20 cellular contexts compared by ENCODE assay signal in genomic region chr16:19857593-19857992, GRCh38. TPM values are rescaled to one million over a fixed set of nuclear protein-coding genes. Genes with fewer than 3 reads are reported as not detected.
DNase-seq lines count a peak whose midpoint lies in the region; TF ChIP-seq lines count a peak whose summit lies in the region.
"Had no signal": no experiment of that assay in that cellular context is flagged by ENCODE, and none has a peak within 500 bp of the region (broad histone marks: within the 10 kb centered on the region; RNA-seq: fewer than 3 reads in every experiment).

No MANE protein-coding gene starts in this region.

- no peaks in the 10 kb centered on the region for H3K23me2 ChIP-seq in H9 (ENCODE audit: insufficient read length, low read depth, low read length, poor library complexity, severe bottlenecking)

- no peak for DNase-seq in H9
- peak; percentile 41 for DNase-seq in NCI-H69 (lab: John Stamatoyannopoulos, UW)
- DNase-seq in osteoblast (ENCODE audit: insufficient read length, low spot score, missing footprints): peak; percentile 75
- no peak for DNase-seq in stimulated activated CD4-positive, alpha-beta T cell treated with anti-CD3 and anti-CD28 coated beads, Interleukin-1b, Interleukin-23, amount 100 ng/mL, for 48 hours
- no peak for DNase-seq in erythroblast (lab: John Stamatoyannopoulos, UW)
- DNase-seq in H7: no peak
- no peak for DNase-seq in endodermal cell
- DNase-seq: CD4-positive, alpha-beta memory T cell; GOT3; NCI-H1436; NCI-H1930; NCI-H446 treated with DMSO at 0.1 percent for 48 hours; NCI-H748 treated with DMSO at 0.1 percent for 48 hours; NK-92 treated with Interleukin-12 subunit alpha and Interleukin-12 subunit beta, amount 100 ng/mL, for 24 hours; Peyer's patch; SK-N-SH had no signal

- H3K4me3 Mint-ChIP-seq in H9 (no peak overlapping the region; a peak in 1 of 5 replicates), endodermal cell (no peak overlapping the region)
- H3K4me3 Mint-ChIP-seq: CD4-positive, alpha-beta memory T cell had no signal

- H3K23ac ChIP-seq in H9 (ENCODE audit: insufficient read length, low read depth, low read length): no peak overlapping the region

- H3K9ac ChIP-seq in H9 (ENCODE audit: extremely low read depth, insufficient read length, low read length): no peak overlapping the region
- no peak overlapping the region for H3K9ac ChIP-seq in endodermal cell (ENCODE audit: extremely low read depth, low read length, poor library complexity, severe bottlenecking)
- H3K9ac ChIP-seq: BLaER1, KMS-11, SK-N-SH had no signal

- H3K56ac ChIP-seq in H9 (ENCODE audit: insufficient read length, low read depth, low read length): no peak overlapping the region

- H4K5ac ChIP-seq in H9 (ENCODE audit: insufficient read length, low read depth, low read length): no peak overlapping the region

- no peak overlapping the region for H2AFZ ChIP-seq in H9 (ENCODE audit: low read length)
- H2AFZ ChIP-seq in osteoblast (ENCODE audit: low read length): no peak overlapping the region

- H3K79me2 ChIP-seq in H9 (ENCODE audit: insufficient read depth, low read length): no peaks in the 10 kb centered on the region
- H3K79me2 ChIP-seq in osteoblast (ENCODE audit: insufficient read depth, low read length): no peaks in the 10 kb centered on the region

- no peaks in the 10 kb centered on the region for H3K9me3 Mint-ChIP-seq in H9
- H3K9me3 Mint-ChIP-seq in endodermal cell: no peaks in the 10 kb centered on the region
- H3K9me3 Mint-ChIP-seq: CD4-positive, alpha-beta memory T cell had no signal

- H3K27me3 ChIP-seq in H9 (ENCODE audit: insufficient read depth, low read length) (no peaks in the 10 kb centered on the region), osteoblast (ENCODE audit: insufficient read depth, low read length) (no peaks in the 10 kb centered on the region), H7 (ENCODE audit: control insufficient read depth, insufficient read depth, low read length) (no peaks in the 10 kb centered on the region), endodermal cell (ENCODE audit: control insufficient read depth, insufficient read depth, low read length, poor library complexity, severe bottlenecking) (no peaks in the 10 kb centered on the region)
- H3K27me3 ChIP-seq: BLaER1, Peyer's patch had no signal

- H2BK15ac ChIP-seq in H9 (ENCODE audit: low read depth, low read length): no peak overlapping the region

- no peak overlapping the region for H3K14ac ChIP-seq in H9 (ENCODE audit: insufficient read depth, low read length)

- no peak overlapping the region for H2BK20ac ChIP-seq in H9 (ENCODE audit: low read depth, low read length, poor library complexity, severe bottlenecking)

- no peaks in the 10 kb centered on the region for H3K36me3 ChIP-seq in osteoblast (ENCODE audit: insufficient read depth, low read length)
- H3K36me3 ChIP-seq in H7 (replicated peaks; ENCODE audit: control insufficient read depth, insufficient read depth, low read length): peaks cover 14% of the 10 kb centered on the region
- H3K36me3 ChIP-seq in endodermal cell (ENCODE audit: control insufficient read depth, insufficient read depth, low read length): peaks cover 25% of the 10 kb centered on the region
- H3K36me3 ChIP-seq: BLaER1, Peyer's patch had no signal

- no peak overlapping the region for H2BK120ac ChIP-seq in H9 (ENCODE audit: low read depth, low read length, poor library complexity, severe bottlenecking)

- no peaks in the 10 kb centered on the region for H3K79me1 ChIP-seq in H9 (ENCODE audit: insufficient read depth, low read depth, low read length, poor library complexity, severe bottlenecking)

- H2BK5ac ChIP-seq in H9 (ENCODE audit: insufficient read length, low read length): no peak overlapping the region

- WGBS in H9 (ENCODE audit: extremely low coverage, insufficient read length, low lambda C conversion rate): no CpG with 5 or more reads among the region's 7 CpGs
- WGBS in endodermal cell (ENCODE audit: insufficient coverage in 1 of 2, insufficient read length in 1 of 2), 2 experiments: 91 to 95% methylated on average over 2 to 7 of the region's 7 CpGs

- H4K20me1 ChIP-seq in H9 (ENCODE audit: control insufficient read depth, insufficient read depth, insufficient read length) (no peaks in the 10 kb centered on the region), osteoblast (ENCODE audit: insufficient read depth, low read length) (no peaks in the 10 kb centered on the region)
- H4K20me1 ChIP-seq: BLaER1 had no signal

- H3K4me1 ChIP-seq in H9 (ENCODE audit: insufficient read depth, low read length): peaks cover 31% of the 10 kb centered on the region
- peaks cover 7% of the 10 kb centered on the region for H3K4me1 ChIP-seq in osteoblast (ENCODE audit: insufficient read depth, low read length)
- H3K4me1 ChIP-seq in endodermal cell (ENCODE audit: control insufficient read depth, insufficient read depth, low read length): peaks cover 11% of the 10 kb centered on the region
- H3K4me1 ChIP-seq: Peyer's patch had no signal

- H3K27me3 Mint-ChIP-seq in H9 (ENCODE audit: low read depth) (no peaks in the 10 kb centered on the region; the same call in 1 of the 2 replicates), endodermal cell (ENCODE audit: insufficient read depth) (no peaks in the 10 kb centered on the region)

- no peak overlapping the region for H3K27ac ChIP-seq in H9 (ENCODE audit: insufficient read length, low read depth, low read length)
- H3K27ac ChIP-seq in cingulate gyrus (ENCODE audit: low read depth, low read length): peak overlapping the region; percentile 58
- no peak overlapping the region for H3K27ac ChIP-seq in osteoblast (ENCODE audit: low read depth, low read length)
- H3K27ac ChIP-seq in endodermal cell (ENCODE audit: low read depth, low read length): no peak overlapping the region
- H3K27ac ChIP-seq: BLaER1, KMS-11, Peyer's patch had no signal

- no peak overlapping the region for H3T11ph ChIP-seq in H9 (ENCODE audit: low read length)

- H3K18ac ChIP-seq in H9 (ENCODE audit: insufficient read length, low read depth, low read length): no peak overlapping the region

- H4K8ac ChIP-seq in H9 (replicated peaks; ENCODE audit: insufficient read length, low read depth, low read length): no peak overlapping the region

- H3K4me2 ChIP-seq in H9 (ENCODE audit: insufficient read depth, insufficient read length, low read length): no peak overlapping the region
- no peak overlapping the region for H3K4me2 ChIP-seq in osteoblast (ENCODE audit: insufficient read depth, low read length)
- H3K4me2 ChIP-seq: BLaER1, KMS-11, SK-N-SH had no signal

- H2AK5ac ChIP-seq in H9 (ENCODE audit: insufficient read length, low read length): no peak overlapping the region

- H3K4me3 ChIP-seq in osteoblast (ENCODE audit: insufficient read depth, low read length) (no peak overlapping the region), H7 (ENCODE audit: insufficient read depth, low read depth, low read length) (no peak overlapping the region), endodermal cell (ENCODE audit: low read length) (no peak overlapping the region)
- H3K4me3 ChIP-seq: BLaER1, GM12878, Peyer's patch had no signal

- peaks cover 88 to 94% of the 10 kb centered on the region in 2 experiments for H3K4me1 Mint-ChIP-seq in H9
- peaks cover 48% of the 10 kb centered on the region for H3K4me1 Mint-ChIP-seq in endodermal cell
- H3K4me1 Mint-ChIP-seq: CD4-positive, alpha-beta memory T cell had no signal

- no peak for TF ChIP-seq POLR2A in erythroblast (IDR thresholded peaks at IDR 0.05; ENCODE audit: low read length)

- H2BK12ac ChIP-seq in H9 (ENCODE audit: insufficient read length, low read depth, low read length): no peak overlapping the region

- no peaks in the 10 kb centered on the region for H3K9me3 ChIP-seq in H9 (ENCODE audit: control insufficient read depth, low read depth, low read length)
- H3K9me3 ChIP-seq in osteoblast (ENCODE audit: low read depth, low read length): no peaks in the 10 kb centered on the region
- H3K9me3 ChIP-seq in endodermal cell (ENCODE audit: control insufficient read depth, low read length): no peaks in the 10 kb centered on the region
- H3K9me3 ChIP-seq: BLaER1, Peyer's patch, SK-N-SH had no signal

- H3K36me3 Mint-ChIP-seq in H9 (ENCODE audit: insufficient read depth in 1 of 3, low read depth in 3 of 3) (peaks cover 37 to 55% (median 39%) of the 10 kb centered on the region in 3 experiments; a peak in 6 of 7 replicates), endodermal cell (ENCODE audit: low read depth) (peaks cover 50% of the 10 kb centered on the region)
- H3K36me3 Mint-ChIP-seq: CD4-positive, alpha-beta memory T cell had no signal

- TF ChIP-seq CTCF in H9 (conservative IDR thresholded peaks at IDR 0.05) (no peak), osteoblast (IDR thresholded peaks at IDR 0.05; ENCODE audit: extremely low read depth, low read depth, low read length) (no peak), endodermal cell (conservative IDR thresholded peaks at IDR 0.05) (no peak)

- no peak overlapping the region for H3K4ac ChIP-seq in H9 (ENCODE audit: low read depth, low read length)

- H3K27ac Mint-ChIP-seq in H9 (peak overlapping the region; percentile 66 to 96 (median 93); a peak in 6 of 7 replicates), endodermal cell (no peak overlapping the region)
- H3K27ac Mint-ChIP-seq: CD4-positive, alpha-beta memory T cell had no signal

- H4K91ac ChIP-seq in H9 (ENCODE audit: insufficient read length, low read depth, low read length): no peak overlapping the region

RNA-seq across cellular contexts. Expression of gene GPRC5B, which starts 27.1 kb away (rescaled TPM):
- total RNA-seq in H9 (2021): 137 and 138 TPM in 2 replicates
- 1.2 and 2.5 TPM in 2 replicates for total RNA-seq in osteoblast
- 66.0 and 76.7 TPM in 2 replicates for total RNA-seq in H7 (2014; rRNA removed; shearing (Covaris generic))
- 10 to 100 TPM; 39.5 to 49.1 TPM for total RNA-seq in endodermal cell
- 50.7 TPM for polyA plus RNA-seq in endodermal cell (2013, experiment 1 of 2)
- 41.7 TPM for polyA plus RNA-seq in endodermal cell (2013, experiment 2 of 2)
- total RNA-seq: CD4-positive, alpha-beta memory T cell had no signal

Comparison
In these comparisons a context has a peak if more than half of its experiments do, and no peak if none do; other contexts are left out.
1. DNase-seq: peak in NCI-H69 (single experiment) and osteoblast (single experiment); none in H9 (single experiment), stimulated activated CD4-positive, alpha-beta T cell treated with anti-CD3 and anti-CD28 coated beads, Interleukin-1b, Interleukin-23, amount 100 ng/mL, for 48 hours (single experiment), erythroblast (0 of 2), H7 (single experiment) and endodermal cell (single experiment).
2. RNA of gene GPRC5B, which starts 27.1 kb away (total RNA-seq): 137 to 138 TPM in H9, 66.0 to 76.7 TPM in H7 and 39.5 to 49.1 TPM in endodermal cell; 1.2 to 2.5 TPM in osteoblast; every median in the first group is over 10 times any median in the second.